Comparison of ENCODE assay signal across 19 cellular contexts in the genomic region with DNA sequence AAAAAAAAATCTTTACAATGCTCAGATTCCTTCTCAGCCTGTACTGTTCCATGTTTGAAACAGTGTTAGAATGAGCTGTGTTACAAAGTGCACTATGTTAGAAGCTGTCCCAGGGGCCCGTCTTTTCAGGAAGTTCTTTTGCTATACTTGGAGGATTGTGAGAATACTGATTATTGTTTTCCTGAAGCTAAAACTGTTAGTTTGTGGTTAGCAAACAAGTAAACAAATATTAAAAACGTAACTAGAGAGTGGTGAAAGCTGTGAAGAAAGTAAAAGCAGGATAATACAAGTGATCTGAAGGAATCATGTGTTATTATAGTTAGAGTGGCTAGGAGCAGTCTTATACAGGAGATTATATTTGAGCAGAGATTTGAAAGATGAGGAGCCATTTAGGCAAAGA. TPM values are rescaled to one million over a fixed set of nuclear protein-coding genes. Genes with fewer than 3 reads are reported as not detected.
A peak's percentile ranks its signal among the peaks of the same experiment; 100 is the strongest.
DNase-seq lines count a peak whose midpoint lies in the region; ATAC-seq, FAIRE-seq and TF ChIP-seq lines count a peak whose summit lies in the region.
"Had no signal": no experiment of that assay in that cellular context is flagged by ENCODE, and none has a peak within 500 bp of the region (broad histone marks: within the 10 kb centered on the region; RNA-seq: fewer than 3 reads in every experiment).

No MANE protein-coding gene starts in this region.

- no peak for TF ChIP-seq CTCF in D721Med (IDR thresholded peaks at IDR 0.05; ENCODE audit: insufficient read depth, missing control alignments)
- TF ChIP-seq CTCF in nephron progenitor cell (IDR thresholded peaks at IDR 0.05) = no peak

- H3K9me3 Mint-ChIP-seq in nephron progenitor cell = no peaks in the 10 kb centered on the region
- H3K9me3 Mint-ChIP-seq: activated CD4-positive, alpha-beta memory T cell treated with anti-CD3 and anti-CD28 coated beads, Interleukin-2, amount 10 ng/mL, durations not matched to agents 7 days and 5 days; activated T-cell treated with anti-CD3 and anti-CD28 coated beads, Interleukin-2, amount 50 U/mL, for 4 hours had no signal

- peak; percentile 48 for FAIRE-seq in D721Med (lab: Jason Lieb, UNC)
- FAIRE-seq: H54, kidney had no signal

- H3K4me3 Mint-ChIP-seq in T-helper 17 cell (no peak overlapping the region), nephron progenitor cell (no peak overlapping the region)
- H3K4me3 Mint-ChIP-seq: activated CD4-positive, alpha-beta memory T cell treated with anti-CD3 and anti-CD28 coated beads, Interleukin-2, amount 10 ng/mL, durations not matched to agents 7 days and 5 days; activated T-cell treated with anti-CD3 and anti-CD28 coated beads, Interleukin-2, amount 50 U/mL, for 4 hours had no signal

- ATAC-seq in GM21723 (IDR thresholded peaks at IDR 0.05; ENCODE audit: unreplicated experiment) (peak; percentile 79), T-helper 17 cell (no peak), GM19397 (IDR thresholded peaks at IDR 0.05; ENCODE audit: unreplicated experiment) (no peak)
- ATAC-seq: activated T-cell treated with anti-CD3 and anti-CD28 coated beads, Interleukin-2, amount 50 U/mL, for 4 hours had no signal

- H3K4me1 Mint-ChIP-seq in T-helper 17 cell (peaks cover 10% of the 10 kb centered on the region), nephron progenitor cell (no peaks in the 10 kb centered on the region)

- POLR2A ChIA-PET in HEK293T (lab: Yijun Ruan, JAX) = no interaction called here

- CTCF ChIA-PET in HEK293T (lab: Yijun Ruan, JAX) = no interaction called here

- no peaks in the 10 kb centered on the region for H3K9me3 ChIP-seq in T-helper 17 cell (ENCODE audit: control insufficient read depth, low read length, poor library complexity, severe bottlenecking)
- H3K9me3 ChIP-seq: stomach had no signal

- DNase-seq in D721Med (ENCODE audit: insufficient read length, low spot score) (no peak), T-helper 17 cell (no peak), nephron progenitor cell (no peak), HEK293T (ENCODE audit: extremely low spot score) (no peak), cerebellum (ENCODE audit: low spot score) (no peak), dedifferentiated amniotic fluid mesenchymal stem cell (ENCODE audit: extremely low spot score) (no peak)
- DNase-seq: activated CD4-positive, alpha-beta memory T cell treated with anti-CD3 and anti-CD28 coated beads, Interleukin-2, amount 10 ng/mL, durations not matched to agents 7 days and 5 days; activated T-cell treated with anti-CD3 and anti-CD28 coated beads, Interleukin-2, amount 50 U/mL, for 4 hours; effector CD4-positive, alpha-beta T cell; hippocampal formation; kidney; NCI-H146; NCI-H226; stomach; T-helper 1 cell; WERI-Rb-1 had no signal

- no peaks in the 10 kb centered on the region for H3K27me3 Mint-ChIP-seq in T-helper 17 cell
- no peaks in the 10 kb centered on the region for H3K27me3 Mint-ChIP-seq in nephron progenitor cell (ENCODE audit: low read depth, poor library complexity)

- H3K27ac Mint-ChIP-seq in T-helper 17 cell = peak overlapping the region; percentile 74
- H3K27ac Mint-ChIP-seq in nephron progenitor cell = peak overlapping the region; percentile 69
- H3K27ac Mint-ChIP-seq: activated CD4-positive, alpha-beta memory T cell treated with anti-CD3 and anti-CD28 coated beads, Interleukin-2, amount 10 ng/mL, durations not matched to agents 7 days and 5 days had no signal

- H3K36me3 Mint-ChIP-seq in T-helper 17 cell (ENCODE audit: low read depth) (peaks cover 6% of the 10 kb centered on the region), nephron progenitor cell (ENCODE audit: low read depth) (peaks cover 71% of the 10 kb centered on the region)

TF ChIP-seq in HEK293T, 16 proteins besides CTCF, POLR2A, EP300 and RAD21:
- no peak for TF ChIP-seq CTBP1 (IDR thresholded peaks at IDR 0.05; ENCODE audit: borderline replicate concordance)
- TF ChIP-seq, protein P1, sequence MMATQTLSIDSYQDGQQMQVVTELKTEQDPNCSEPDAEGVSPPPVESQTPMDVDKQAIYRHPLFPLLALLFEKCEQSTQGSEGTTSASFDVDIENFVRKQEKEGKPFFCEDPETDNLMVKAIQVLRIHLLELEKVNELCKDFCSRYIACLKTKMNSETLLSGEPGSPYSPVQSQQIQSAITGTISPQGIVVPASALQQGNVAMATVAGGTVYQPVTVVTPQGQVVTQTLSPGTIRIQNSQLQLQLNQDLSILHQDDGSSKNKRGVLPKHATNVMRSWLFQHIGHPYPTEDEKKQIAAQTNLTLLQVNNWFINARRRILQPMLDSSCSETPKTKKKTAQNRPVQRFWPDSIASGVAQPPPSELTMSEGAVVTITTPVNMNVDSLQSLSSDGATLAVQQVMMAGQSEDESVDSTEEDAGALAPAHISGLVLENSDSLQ (IDR thresholded peaks at IDR 0.05) = no peak
- TF ChIP-seq SP1 (IDR thresholded peaks at IDR 0.05) = no peak

RNA-seq across cellular contexts. Expression of a gene that starts 35.6 kb away (rescaled TPM):
- total RNA-seq in T-helper 17 cell = 1 to 10 TPM; 2.8 to 3.1 TPM
- 105 TPM for total RNA-seq in cerebellum

Comparison
In these comparisons a context has a peak if more than half of its experiments do, and no peak if none do; other contexts are left out.
1. RNA of a gene that starts 35.6 kb away (total RNA-seq): 105 TPM in cerebellum (single experiment); 2.8 to 3.1 TPM in T-helper 17 cell; every median in the first group is over 10 times any median in the second.